14 cellular contexts compared by ENCODE assay signal in genomic region chr1:222105393-222105737, GRCh38.
DNase-seq lines count a peak whose midpoint lies in the region; ATAC-seq lines count a peak whose summit lies in the region.
"Had no signal": no experiment of that assay in that cellular context is flagged by ENCODE, and none has a peak within 500 bp of the region (broad histone marks: within the 10 kb centered on the region; RNA-seq: fewer than 3 reads in every experiment).

No MANE protein-coding gene starts in this region.

- intact Hi-C loops in left colon (cut with DNase I, micrococcal nuclease) = no loop called here

- ATAC-seq in GM18907 (IDR thresholded peaks at IDR 0.05; ENCODE audit: unreplicated experiment) = peak; percentile 59
- ATAC-seq in left colon = peak; percentile 97
- ATAC-seq in GM18519 (IDR thresholded peaks at IDR 0.05; ENCODE audit: low FRiP score, unreplicated experiment) = no peak
- ATAC-seq in HG02678 (IDR thresholded peaks at IDR 0.05; ENCODE audit: unreplicated experiment) = no peak
- ATAC-seq: natural killer cell treated with Interleukin-12 subunit alpha and Interleukin-12 subunit beta and Interleukin-15 and Interleukin-18, amount 100 ng/mL, for 72 hours had no signal

- peak; percentile 20 for DNase-seq in Daoy (ENCODE audit: low read depth)
- peak; percentile 80 for DNase-seq in NCI-H345 (lab: John Stamatoyannopoulos, UW)
- DNase-seq in left colon = peak; percentile 16 to 33
- DNase-seq in NCI-H2081 treated with DMSO at 0.1 percent for 48 hours (lab: John Stamatoyannopoulos, UW) = no peak
- no peak for DNase-seq in NCI-H2107 (lab: John Stamatoyannopoulos, UW)
- DNase-seq: activated T-cell treated with anti-CD3 and anti-CD28 coated beads for 4 hours; CD8-positive, alpha-beta memory T cell; foreskin fibroblast; kidney; MM.1S had no signal

Comparison
In these comparisons a context has a peak if more than half of its experiments do, and no peak if none do; other contexts are left out.
1. DNase-seq: peak in Daoy (single experiment), NCI-H345 (single experiment) and left colon (2 of 2); none in NCI-H2081 treated with DMSO at 0.1 percent for 48 hours (single experiment) and NCI-H2107 (single experiment).
2. ATAC-seq: peak in GM18907 (single experiment) and left colon (single experiment); none in GM18519 (single experiment) and HG02678 (single experiment).